In the genomic region with DNA sequence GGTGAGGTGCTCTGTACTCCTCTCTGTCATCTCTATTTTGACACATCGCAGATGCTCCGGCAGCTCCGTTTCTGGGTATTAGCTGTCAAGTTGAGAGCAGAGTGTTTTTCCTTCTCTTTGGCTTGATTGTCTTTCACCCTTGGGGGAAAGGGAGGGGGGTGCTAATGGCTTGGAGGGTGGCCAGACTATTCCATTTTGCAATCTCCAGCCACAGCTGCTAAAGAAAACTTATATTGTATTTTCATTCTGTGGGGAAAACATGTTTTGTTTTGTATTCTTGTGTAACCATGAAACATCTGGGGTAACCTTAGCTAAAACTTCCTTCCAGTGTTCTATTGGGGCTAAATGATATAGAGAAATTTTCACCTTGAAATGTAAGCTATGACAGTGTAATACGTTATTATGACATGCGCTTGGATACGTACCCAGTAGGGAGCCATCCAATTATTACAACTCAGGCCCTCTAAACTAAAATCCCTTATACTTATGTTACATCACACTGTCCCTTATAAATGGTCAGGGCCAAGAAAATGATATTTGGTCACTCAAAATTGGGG, we compare ENCODE assay signal across 13 cellular contexts. TPM values are rescaled to one million over a fixed set of nuclear protein-coding genes. Genes with fewer than 3 reads are reported as not detected.
DNase-seq lines count a peak whose midpoint lies in the region; ATAC-seq and TF ChIP-seq lines count a peak whose summit lies in the region.
"Had no signal": no experiment of that assay in that cellular context is flagged by ENCODE, and none has a peak within 500 bp of the region (broad histone marks: within the 10 kb centered on the region; RNA-seq: fewer than 3 reads in every experiment).

No MANE protein-coding gene starts in this region.

- no peaks in the 10 kb centered on the region for H3K9me3 ChIP-seq in upper lobe of right lung
- 0 out of 2 replicates have a peak, but pooled peaks cover 2% of the 10 kb centered on the region for H3K9me3 ChIP-seq in HAP-1
- no peaks in the 10 kb centered on the region for H3K9me3 ChIP-seq in smooth muscle cell (replicated peaks; ENCODE audit: low read depth)
- H3K9me3 ChIP-seq: ascending aorta had no signal

- in situ Hi-C loops in HAP-1 (cut with MboI; ENCODE audit: low sequenced_read_pairs), result no loop called here

- no peak overlapping the region for H3K4me2 ChIP-seq in smooth muscle cell

- H4K20me1 ChIP-seq in smooth muscle cell (ENCODE audit: low read depth), result no peaks in the 10 kb centered on the region

- WGBS in smooth muscle cell (ENCODE audit: low lambda C conversion rate), result 70% methylated on average over 6 of the region's 6 CpGs

- ATAC-seq in upper lobe of right lung, result no peak

- peak; percentile 13 for DNase-seq in NCI-H2107 treated with DMSO at 0.1 percent for 48 hours (lab: John Stamatoyannopoulos, UW; ENCODE audit: unreplicated experiment)
- DNase-seq in NCI-H2107 (lab: John Stamatoyannopoulos, UW), result no peak
- DNase-seq in fibroblast of gingiva (ENCODE audit: low read depth), result peak; percentile 88
- DNase-seq in midbrain (lab: John Stamatoyannopoulos, UW), result peak; percentile 74
- no peak for DNase-seq in upper lobe of right lung
- DNase-seq in HAP-1 (ENCODE audit: low spot score in 2 of 2), result no peak
- no peak for DNase-seq in smooth muscle cell (lab: John Stamatoyannopoulos, UW; ENCODE audit: unreplicated experiment)
- DNase-seq in Kasumi-1 (lab: John Stamatoyannopoulos, UW), result no peak
- DNase-seq: 8988T, mesendoderm, NCI-H1694 treated with DMSO at 0.1 percent for 48 hours, T1000 had no signal

- H3K27ac ChIP-seq in upper lobe of right lung, result peak overlapping the region; percentile 25
- no peak overlapping the region for H3K27ac ChIP-seq in smooth muscle cell (ENCODE audit: low read depth)
- H3K27ac ChIP-seq: ascending aorta had no signal

- H3K4me3 ChIP-seq in upper lobe of right lung, result no peak overlapping the region
- no peak overlapping the region for H3K4me3 ChIP-seq in HAP-1
- H3K4me3 ChIP-seq in smooth muscle cell, result no peak overlapping the region
- H3K4me3 ChIP-seq: ascending aorta had no signal

- H2AFZ ChIP-seq in smooth muscle cell (ENCODE audit: low read depth), result no peak overlapping the region

- intact Hi-C loops in upper lobe of right lung (cut with DNase I), result no loop called here

- peaks cover 5% of the 10 kb centered on the region for H3K4me1 ChIP-seq in upper lobe of right lung
- H3K4me1 ChIP-seq in HAP-1, result peaks cover 10% of the 10 kb centered on the region
- H3K4me1 ChIP-seq in smooth muscle cell (ENCODE audit: low read depth), result peaks cover 5% of the 10 kb centered on the region

- H3K27me3 ChIP-seq in upper lobe of right lung (no peaks in the 10 kb centered on the region), HAP-1 (ENCODE audit: low read depth) (peaks cover 3% of the 10 kb centered on the region; the same call in 1 of the 2 replicates), smooth muscle cell (ENCODE audit: low read depth) (no peaks in the 10 kb centered on the region)
- H3K27me3 ChIP-seq: ascending aorta had no signal

- H3K36me3 ChIP-seq in upper lobe of right lung, result no peaks in the 10 kb centered on the region
- H3K36me3 ChIP-seq in HAP-1 (replicated peaks), result no peaks in the 10 kb centered on the region
- H3K36me3 ChIP-seq in smooth muscle cell (ENCODE audit: low read depth), result no peaks in the 10 kb centered on the region
- H3K36me3 ChIP-seq: ascending aorta had no signal

- H3K79me2 ChIP-seq in smooth muscle cell (ENCODE audit: low read depth), result no peaks in the 10 kb centered on the region

- H3K9ac ChIP-seq in smooth muscle cell (ENCODE audit: low read depth), result no peak overlapping the region

- H3F3A ChIP-seq in smooth muscle cell (ENCODE audit: low read depth), result no peaks in the 10 kb centered on the region

- TF ChIP-seq CTCF in upper lobe of right lung (IDR thresholded peaks at IDR 0.05) (no peak), smooth muscle cell (IDR thresholded peaks at IDR 0.05; ENCODE audit: borderline replicate concordance, insufficient read depth, poor library complexity, severe bottlenecking) (no peak)

RNA-seq across cellular contexts. Expression of a gene that starts 14.0 kb away (rescaled TPM):
- 6.2 TPM for total RNA-seq in upper lobe of right lung
- 31.3 and 55.1 TPM in 2 replicates for total RNA-seq in smooth muscle cell
- 69.5 and 76.0 TPM in 2 replicates for polyA plus RNA-seq in smooth muscle cell

RNA-seq across cellular contexts. Expression of a gene that starts 24.2 kb away (rescaled TPM):
- total RNA-seq in upper lobe of right lung (1.5 TPM), smooth muscle cell (2.0 and 4.0 TPM in 2 replicates)
- 0.31 and 2.1 TPM in 2 replicates for polyA plus RNA-seq in smooth muscle cell

RNA-seq across cellular contexts. Expression of a gene that starts 24.6 kb away (rescaled TPM):
- total RNA-seq in upper lobe of right lung (4.3 TPM), smooth muscle cell (5.2 and 8.3 TPM in 2 replicates)
- 3.1 and 5.0 TPM in 2 replicates for polyA plus RNA-seq in smooth muscle cell

Comparison
In these comparisons a context has a peak if more than half of its experiments do, and no peak if none do; other contexts are left out.
1. DNase-seq: peak in NCI-H2107 treated with DMSO at 0.1 percent for 48 hours (single experiment), fibroblast of gingiva (single experiment) and midbrain (single experiment); none in NCI-H2107 (single experiment), upper lobe of right lung (single experiment), HAP-1 (0 of 2), smooth muscle cell (single experiment) and Kasumi-1 (0 of 2).